ENCODE assay signal across 9 cellular contexts in genomic region chr17:4573682-4574081, GRCh38. TPM values are rescaled to one million over a fixed set of nuclear protein-coding genes. Genes with fewer than 3 reads are reported as not detected.
DNase-seq lines count a peak whose midpoint lies in the region; ATAC-seq lines count a peak whose summit lies in the region.
"Had no signal": no experiment of that assay in that cellular context is flagged by ENCODE, and none has a peak within 500 bp of the region (broad histone marks: within the 10 kb centered on the region; RNA-seq: fewer than 3 reads in every experiment).

No MANE protein-coding gene starts in this region.

- no peaks in the 10 kb centered on the region for H3K9me3 Mint-ChIP-seq in activated naive CD4-positive, alpha-beta T cell treated with anti-CD3 and anti-CD28 coated beads, Interleukin-2, amount 50 U/mL, for 24 hours
- no peaks in the 10 kb centered on the region for H3K9me3 Mint-ChIP-seq in naive thymus-derived CD8-positive, alpha-beta T cell
- H3K9me3 Mint-ChIP-seq in stimulated activated naive B cell treated with anti-CD40 and anti-IgM and Interleukin-4, amounts not matched to agents 10 μg/mL and 1 μg/mL and 100 μg/mL, for 72 hours = no peaks in the 10 kb centered on the region

- peak overlapping the region; percentile 80 for H3K27ac Mint-ChIP-seq in activated naive CD4-positive, alpha-beta T cell treated with anti-CD3 and anti-CD28 coated beads, Interleukin-2, amount 50 U/mL, for 24 hours
- H3K27ac Mint-ChIP-seq in naive thymus-derived CD8-positive, alpha-beta T cell = peak overlapping the region in 2 of 10 donors; percentile 25 to 28
- no peak overlapping the region for H3K27ac Mint-ChIP-seq in stimulated activated naive B cell treated with anti-CD40 and anti-IgM and Interleukin-4, amounts not matched to agents 10 μg/mL and 1 μg/mL and 100 μg/mL, for 72 hours

- POLR2A ChIA-PET in naive thymus-derived CD8-positive, alpha-beta T cell (lab: Charles Lee) = no interaction called here

- H3K4me3 Mint-ChIP-seq in activated naive CD4-positive, alpha-beta T cell treated with anti-CD3 and anti-CD28 coated beads, Interleukin-2, amount 50 U/mL, for 24 hours = no peak overlapping the region
- no peak overlapping the region for H3K4me3 Mint-ChIP-seq in naive thymus-derived CD8-positive, alpha-beta T cell
- H3K4me3 Mint-ChIP-seq in stimulated activated naive B cell treated with anti-CD40 and anti-IgM and Interleukin-4, amounts not matched to agents 10 μg/mL and 1 μg/mL and 100 μg/mL, for 72 hours = no peak overlapping the region

- DNase-seq in T-helper 9 cell = peak; percentile 19
- peak in 3 of 10 donors; percentile 17 to 23 (median 20) for DNase-seq in naive thymus-derived CD8-positive, alpha-beta T cell
- DNase-seq in stimulated activated naive B cell treated with anti-CD40 and anti-IgM and Interleukin-4, amounts not matched to agents 10 μg/mL and 1 μg/mL and 100 μg/mL, for 72 hours = peak; percentile 59
- no peak for DNase-seq in UCSD-AML1 (lab: John Stamatoyannopoulos, UW; ENCODE audit: unreplicated experiment)
- no peak for DNase-seq in AML-193 (lab: John Stamatoyannopoulos, UW)
- DNase-seq: NCI-H1694 treated with DMSO at 0.1 percent for 48 hours had no signal

- ATAC-seq in naive thymus-derived CD8-positive, alpha-beta T cell = peak; percentile 94
- ATAC-seq in stimulated activated naive B cell treated with anti-CD40 and anti-IgM and Interleukin-4, amounts not matched to agents 10 μg/mL and 1 μg/mL and 100 μg/mL, for 72 hours (replicated peaks) = peak; percentile 99 to 100
- ATAC-seq in HG03196 (IDR thresholded peaks at IDR 0.05; ENCODE audit: unreplicated experiment) (no peak), GM21737 (IDR thresholded peaks at IDR 0.05; ENCODE audit: unreplicated experiment) (no peak)

- H3K4me1 Mint-ChIP-seq in activated naive CD4-positive, alpha-beta T cell treated with anti-CD3 and anti-CD28 coated beads, Interleukin-2, amount 50 U/mL, for 24 hours = peaks cover 14% of the 10 kb centered on the region
- H3K4me1 Mint-ChIP-seq in naive thymus-derived CD8-positive, alpha-beta T cell = peaks cover 2 to 15% (median 7%) of the 10 kb centered on the region in 4 donors
- H3K4me1 Mint-ChIP-seq in stimulated activated naive B cell treated with anti-CD40 and anti-IgM and Interleukin-4, amounts not matched to agents 10 μg/mL and 1 μg/mL and 100 μg/mL, for 72 hours = peaks cover 10 to 12% of the 10 kb centered on the region in 2 donors

- no peaks in the 10 kb centered on the region for H3K27me3 Mint-ChIP-seq in activated naive CD4-positive, alpha-beta T cell treated with anti-CD3 and anti-CD28 coated beads, Interleukin-2, amount 50 U/mL, for 24 hours
- H3K27me3 Mint-ChIP-seq in naive thymus-derived CD8-positive, alpha-beta T cell = peaks cover 0 to 2% (median 0%) of the 10 kb centered on the region in 5 donors
- H3K27me3 Mint-ChIP-seq in stimulated activated naive B cell treated with anti-CD40 and anti-IgM and Interleukin-4, amounts not matched to agents 10 μg/mL and 1 μg/mL and 100 μg/mL, for 72 hours = peaks cover 16 to 31% of the 10 kb centered on the region in 2 donors

- H3K36me3 Mint-ChIP-seq in activated naive CD4-positive, alpha-beta T cell treated with anti-CD3 and anti-CD28 coated beads, Interleukin-2, amount 50 U/mL, for 24 hours = no peaks in the 10 kb centered on the region
- no peaks in the 10 kb centered on the region for H3K36me3 Mint-ChIP-seq in naive thymus-derived CD8-positive, alpha-beta T cell
- H3K36me3 Mint-ChIP-seq in stimulated activated naive B cell treated with anti-CD40 and anti-IgM and Interleukin-4, amounts not matched to agents 10 μg/mL and 1 μg/mL and 100 μg/mL, for 72 hours = no peaks in the 10 kb centered on the region

RNA-seq across cellular contexts. Expression of gene SMTNL2, which starts 10.6 kb away (rescaled TPM):
- total RNA-seq in naive thymus-derived CD8-positive, alpha-beta T cell = not detected
- not detected for polyA plus RNA-seq in naive thymus-derived CD8-positive, alpha-beta T cell

RNA-seq across cellular contexts. Expression of gene GGT6, which starts 13.3 kb away (rescaled TPM):
- total RNA-seq in naive thymus-derived CD8-positive, alpha-beta T cell = not detected
- not detected for polyA plus RNA-seq in naive thymus-derived CD8-positive, alpha-beta T cell

RNA-seq across cellular contexts. Expression of gene MYBBP1A, which starts 18.5 kb away (rescaled TPM):
- total RNA-seq in naive thymus-derived CD8-positive, alpha-beta T cell = 10 to 100 TPM; 84.4 to 88.6 TPM
- polyA plus RNA-seq in naive thymus-derived CD8-positive, alpha-beta T cell = 10 to 100 TPM; 14.0 to 45.7 (median 28.7) TPM

Comparison
In these comparisons a context has a peak if more than half of its experiments do, and no peak if none do; other contexts are left out.
1. DNase-seq: peak in T-helper 9 cell (single experiment) and stimulated activated naive B cell treated with anti-CD40 and anti-IgM and Interleukin-4, amounts not matched to agents 10 μg/mL and 1 μg/mL and 100 μg/mL, for 72 hours (single experiment); none in UCSD-AML1 (single experiment) and AML-193 (0 of 2).
2. ATAC-seq: peak in naive thymus-derived CD8-positive, alpha-beta T cell (2 of 2) and stimulated activated naive B cell treated with anti-CD40 and anti-IgM and Interleukin-4, amounts not matched to agents 10 μg/mL and 1 μg/mL and 100 μg/mL, for 72 hours (2 of 2); none in HG03196 (single experiment) and GM21737 (single experiment).